In the genomic region with DNA sequence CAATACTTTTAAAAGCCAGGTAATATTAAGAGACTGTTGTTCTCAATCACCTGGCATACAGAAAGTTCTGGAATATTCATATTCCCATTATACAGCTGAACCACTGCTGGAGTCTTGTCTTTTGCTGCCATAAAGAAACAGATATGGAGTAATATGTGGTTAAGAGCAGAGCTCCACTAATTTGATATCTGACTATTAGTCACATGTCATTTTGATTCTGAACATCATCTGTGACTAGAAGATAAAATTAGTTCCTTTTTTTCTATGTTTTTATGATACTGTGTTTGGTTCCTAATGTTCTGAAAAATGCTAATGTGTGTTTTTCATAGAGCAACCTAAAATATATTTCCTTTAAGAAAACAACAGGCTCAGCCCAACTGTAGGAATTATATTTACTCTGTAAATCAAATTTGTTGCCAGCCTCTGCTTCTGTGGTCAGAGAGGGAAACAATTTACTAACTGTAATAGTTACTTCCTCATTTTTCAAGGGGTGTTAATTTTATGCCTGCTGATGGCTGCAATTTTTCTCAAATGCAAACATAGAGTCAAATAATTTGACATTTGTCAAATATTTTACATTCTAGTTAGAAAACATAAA, we compare ENCODE assay signal across 1 cellular context.
A peak's percentile ranks its signal among the peaks of the same experiment; 100 is the strongest.
TF ChIP-seq lines count a peak whose summit lies in the region.

No MANE protein-coding gene starts in this region.

TF ChIP-seq in GM12878, 131 proteins besides CTCF, POLR2A, EP300 and RAD21:
- TF ChIP-seq DPF2 (IDR thresholded peaks at IDR 0.05), result peak; percentile 83
- TF ChIP-seq, protein P1, sequence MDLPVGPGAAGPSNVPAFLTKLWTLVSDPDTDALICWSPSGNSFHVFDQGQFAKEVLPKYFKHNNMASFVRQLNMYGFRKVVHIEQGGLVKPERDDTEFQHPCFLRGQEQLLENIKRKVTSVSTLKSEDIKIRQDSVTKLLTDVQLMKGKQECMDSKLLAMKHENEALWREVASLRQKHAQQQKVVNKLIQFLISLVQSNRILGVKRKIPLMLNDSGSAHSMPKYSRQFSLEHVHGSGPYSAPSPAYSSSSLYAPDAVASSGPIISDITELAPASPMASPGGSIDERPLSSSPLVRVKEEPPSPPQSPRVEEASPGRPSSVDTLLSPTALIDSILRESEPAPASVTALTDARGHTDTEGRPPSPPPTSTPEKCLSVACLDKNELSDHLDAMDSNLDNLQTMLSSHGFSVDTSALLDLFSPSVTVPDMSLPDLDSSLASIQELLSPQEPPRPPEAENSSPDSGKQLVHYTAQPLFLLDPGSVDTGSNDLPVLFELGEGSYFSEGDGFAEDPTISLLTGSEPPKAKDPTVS (IDR thresholded peaks at IDR 0.05; ENCODE audit: low read depth, low read length), result 0 out of 2 replicates have a peak, but pooled peaks have one; percentile 35
- TF ChIP-seq ZNF384 (IDR thresholded peaks at IDR 0.05; ENCODE audit: borderline replicate concordance, low read depth, low read length), result no peak
- TF ChIP-seq BMI1 (IDR thresholded peaks at IDR 0.05; ENCODE audit: borderline replicate concordance), result 0 out of 2 replicates have a peak, but pooled peaks have one; percentile 17
- TF ChIP-seq MTA2 (IDR thresholded peaks at IDR 0.05; ENCODE audit: low read depth), result peak; percentile 90
- TF ChIP-seq RUNX3 (IDR thresholded peaks at IDR 0.05; ENCODE audit: low read length), result peak; percentile 79
- TF ChIP-seq NR2F1 (conservative IDR thresholded peaks at IDR 0.05), result 0 out of 2 replicates have a peak, but pooled peaks have one; percentile 19
- TF ChIP-seq BHLHE40 (IDR thresholded peaks at IDR 0.05; ENCODE audit: borderline replicate concordance in 1 of 2, low read depth in 2 of 2, low read length in 1 of 2), result peak; percentile 11 to 30; a peak in 1 of 4 replicates
- TF ChIP-seq PAX8 (IDR thresholded peaks at IDR 0.05), result no peak
- TF ChIP-seq ZNF24 (IDR thresholded peaks at IDR 0.05), result peak; percentile 15; the same call in 1 of the 2 replicates
- no peak for TF ChIP-seq IRF4 (IDR thresholded peaks at IDR 0.05; ENCODE audit: low read depth, low read length)
- TF ChIP-seq KLF5 (IDR thresholded peaks at IDR 0.05; ENCODE audit: partially characterized antibody), result no peak
- TF ChIP-seq GATAD2B (conservative IDR thresholded peaks at IDR 0.05; ENCODE audit: low read depth), result 0 out of 2 replicates have a peak, but pooled peaks have one; percentile 39
- TF ChIP-seq IKZF1 (conservative IDR thresholded peaks at IDR 0.05), result peak; percentile 68
- peak; percentile 73 for TF ChIP-seq RELB (IDR thresholded peaks at IDR 0.05; ENCODE audit: low read depth)
- TF ChIP-seq ZNF217 (IDR thresholded peaks at IDR 0.05), result peak; percentile 75; the same call in 1 of the 2 replicates
- TF ChIP-seq, protein P2, sequence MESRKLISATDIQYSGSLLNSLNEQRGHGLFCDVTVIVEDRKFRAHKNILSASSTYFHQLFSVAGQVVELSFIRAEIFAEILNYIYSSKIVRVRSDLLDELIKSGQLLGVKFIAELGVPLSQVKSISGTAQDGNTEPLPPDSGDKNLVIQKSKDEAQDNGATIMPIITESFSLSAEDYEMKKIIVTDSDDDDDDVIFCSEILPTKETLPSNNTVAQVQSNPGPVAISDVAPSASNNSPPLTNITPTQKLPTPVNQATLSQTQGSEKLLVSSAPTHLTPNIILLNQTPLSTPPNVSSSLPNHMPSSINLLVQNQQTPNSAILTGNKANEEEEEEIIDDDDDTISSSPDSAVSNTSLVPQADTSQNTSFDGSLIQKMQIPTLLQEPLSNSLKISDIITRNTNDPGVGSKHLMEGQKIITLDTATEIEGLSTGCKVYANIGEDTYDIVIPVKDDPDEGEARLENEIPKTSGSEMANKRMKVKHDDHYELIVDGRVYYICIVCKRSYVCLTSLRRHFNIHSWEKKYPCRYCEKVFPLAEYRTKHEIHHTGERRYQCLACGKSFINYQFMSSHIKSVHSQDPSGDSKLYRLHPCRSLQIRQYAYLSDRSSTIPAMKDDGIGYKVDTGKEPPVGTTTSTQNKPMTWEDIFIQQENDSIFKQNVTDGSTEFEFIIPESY (IDR thresholded peaks at IDR 0.05), result no peak
- TF ChIP-seq IKZF2 (IDR thresholded peaks at IDR 0.05), result peak; percentile 72 to 78
- TF ChIP-seq NFIC (IDR thresholded peaks at IDR 0.05; ENCODE audit: low read depth, low read length), result peak; percentile 20; the same call in 1 of the 2 replicates
- TF ChIP-seq, protein P3, sequence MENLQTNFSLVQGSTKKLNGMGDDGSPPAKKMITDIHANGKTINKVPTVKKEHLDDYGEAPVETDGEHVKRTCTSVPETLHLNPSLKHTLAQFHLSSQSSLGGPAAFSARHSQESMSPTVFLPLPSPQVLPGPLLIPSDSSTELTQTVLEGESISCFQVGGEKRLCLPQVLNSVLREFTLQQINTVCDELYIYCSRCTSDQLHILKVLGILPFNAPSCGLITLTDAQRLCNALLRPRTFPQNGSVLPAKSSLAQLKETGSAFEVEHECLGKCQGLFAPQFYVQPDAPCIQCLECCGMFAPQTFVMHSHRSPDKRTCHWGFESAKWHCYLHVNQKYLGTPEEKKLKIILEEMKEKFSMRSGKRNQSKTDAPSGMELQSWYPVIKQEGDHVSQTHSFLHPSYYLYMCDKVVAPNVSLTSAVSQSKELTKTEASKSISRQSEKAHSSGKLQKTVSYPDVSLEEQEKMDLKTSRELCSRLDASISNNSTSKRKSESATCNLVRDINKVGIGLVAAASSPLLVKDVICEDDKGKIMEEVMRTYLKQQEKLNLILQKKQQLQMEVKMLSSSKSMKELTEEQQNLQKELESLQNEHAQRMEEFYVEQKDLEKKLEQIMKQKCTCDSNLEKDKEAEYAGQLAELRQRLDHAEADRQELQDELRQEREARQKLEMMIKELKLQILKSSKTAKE (IDR thresholded peaks at IDR 0.05; ENCODE audit: low read depth, poor library complexity, severe bottlenecking), result peak; percentile 60
- TF ChIP-seq BACH1 (IDR thresholded peaks at IDR 0.05; ENCODE audit: borderline replicate concordance), result peak; percentile 70; the same call in 1 of the 2 replicates
- no peak for TF ChIP-seq TAF1 (IDR thresholded peaks at IDR 0.05; ENCODE audit: borderline replicate concordance, low read depth, low read length)
- peak; percentile 64 for TF ChIP-seq MEF2B (IDR thresholded peaks at IDR 0.05; ENCODE audit: partially characterized antibody, poor library complexity, severe bottlenecking)
- TF ChIP-seq RAD51 (IDR thresholded peaks at IDR 0.05), result peak; percentile 61
